Comparison of ENCODE assay signal across 8 cellular contexts in the genomic region with DNA sequence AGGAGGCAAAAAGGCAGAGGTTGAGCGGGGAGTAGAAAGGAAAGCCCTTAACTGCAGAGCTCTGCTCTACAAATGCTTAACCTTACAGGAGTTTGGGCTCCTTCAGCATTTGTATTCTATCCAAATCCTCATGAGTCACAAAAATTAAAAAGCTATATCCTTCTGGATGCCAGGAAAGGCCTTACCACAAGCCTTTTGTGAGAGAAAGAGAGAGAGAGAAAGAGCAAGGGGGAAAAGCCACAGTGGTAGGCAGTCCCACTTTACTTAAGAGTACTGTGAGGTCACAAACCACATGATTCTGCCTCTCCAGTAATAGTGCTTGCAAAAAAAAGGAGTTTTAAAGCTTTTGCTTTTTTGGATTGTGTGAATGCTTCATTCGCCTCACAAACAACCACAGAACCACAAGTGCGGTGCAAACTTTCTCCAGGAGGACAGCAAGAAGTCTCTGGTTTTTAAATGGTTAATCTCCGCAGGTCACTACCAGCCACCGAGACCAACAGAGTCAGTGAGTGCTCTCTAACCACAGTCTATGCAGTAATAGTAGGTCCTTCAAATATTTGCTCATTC. TPM values are rescaled to one million over a fixed set of nuclear protein-coding genes. Genes with fewer than 3 reads are reported as not detected.
DNase-seq lines count a peak whose midpoint lies in the region; ATAC-seq and TF ChIP-seq lines count a peak whose summit lies in the region.

A gene (plus strand): TSS at position 375 of the 567 bp plus-strand sequence. CDS start 397 bp downstream, outside the sequence.

- H3K27me3 ChIP-seq in SJCRH30, result no peaks in the 10 kb centered on the region
- H3K27me3 ChIP-seq in rectal smooth muscle tissue (ENCODE audit: control insufficient read depth, insufficient read depth, low read length), result no peaks in the 10 kb centered on the region
- no peaks in the 10 kb centered on the region for H3K27me3 ChIP-seq in gastrocnemius medialis

- intact Hi-C loops in gastrocnemius medialis (cut with DNase I; ENCODE audit: low total_unique reads), result no loop called here

- no peak for TF ChIP-seq CTCF in fibroblast of mammary gland (conservative IDR thresholded peaks at IDR 0.05; ENCODE audit: control insufficient read depth, insufficient read depth, low read depth, low read length)
- no peak for TF ChIP-seq CTCF in gastrocnemius medialis (IDR thresholded peaks at IDR 0.05 in 4 of 5, conservative IDR thresholded peaks at IDR 0.05 in 1 of 5)

- no peak within 1 kb of the TSS for H3K9ac ChIP-seq in rectal smooth muscle tissue (ENCODE audit: low read length)

- TF ChIP-seq POLR2A in gastrocnemius medialis (IDR thresholded peaks at IDR 0.05), result no peak

- H3K4me1 ChIP-seq in SJCRH30 (peaks cover 52% of the 10 kb centered on the region), rectal smooth muscle tissue (ENCODE audit: control insufficient read depth, insufficient read depth, low read length) (no peaks in the 10 kb centered on the region), gastrocnemius medialis (no peaks in the 10 kb centered on the region)

- H3K27ac ChIP-seq in SJCRH30 (peak within 1 kb of the TSS; percentile 89), rectal smooth muscle tissue (ENCODE audit: low read depth, low read length) (no peak within 1 kb of the TSS), gastrocnemius medialis (no peak within 1 kb of the TSS)

- H3K4me3 ChIP-seq in SJCRH30 (peak within 1 kb of the TSS; percentile 61), fibroblast of mammary gland (ENCODE audit: control insufficient read depth, low read depth, low read length) (peak within 1 kb of the TSS; percentile 46), rectal smooth muscle tissue (ENCODE audit: low read length) (peak within 1 kb of the TSS; percentile 21), gastrocnemius medialis (peak within 1 kb of the TSS in 1 of 4 donors; percentile 12)

- no peaks in the 10 kb centered on the region for H3K9me3 ChIP-seq in SJCRH30 (replicated peaks)
- no peaks in the 10 kb centered on the region for H3K9me3 ChIP-seq in gastrocnemius medialis

- no peak for ATAC-seq in HG03460 (IDR thresholded peaks at IDR 0.05; ENCODE audit: unreplicated experiment)
- ATAC-seq in gastrocnemius medialis, result no peak

- in situ Hi-C loops in gastrocnemius medialis (cut with MboI; ENCODE audit: low sequenced_read_pairs in 4 of 4), result no loop called here

- H3K36me3 ChIP-seq in SJCRH30 (peaks cover 39% of the 10 kb centered on the region), rectal smooth muscle tissue (ENCODE audit: control insufficient read depth, insufficient read depth, low read length) (no peaks in the 10 kb centered on the region), gastrocnemius medialis (no peaks in the 10 kb centered on the region)

- DNase-seq in GM03348 (ENCODE audit: low spot score) (peak; percentile 54), SJCRH30 (peak; percentile 66 to 84), fibroblast of mammary gland (ENCODE audit: low read depth) (peak; percentile 95), NCI-H510A treated with DMSO at 0.1 percent for 48 hours (lab: John Stamatoyannopoulos, UW) (no peak), gastrocnemius medialis (no peak), HUDEP-2 (lab: John Stamatoyannopoulos, UW; ENCODE audit: unreplicated experiment in 76 of 76) (no peak)

RNA-seq across cellular contexts. Expression of the gene that starts here (rescaled TPM):
- total RNA-seq in SJCRH30 (2014; rRNA removed; shearing (Covaris generic)), result 46.1 and 50.5 TPM in 2 replicates
- total RNA-seq in gastrocnemius medialis, result 1 to 10 TPM in 1 of 4 donors, under 1 TPM in 3; 0.78 to 2.0 (median 0.94) TPM

Comparison
In these comparisons a context has a peak if more than half of its experiments do, and no peak if none do; other contexts are left out.
1. RNA of the gene that starts here (total RNA-seq): 46.1 to 50.5 TPM in SJCRH30; 0.78 to 2.0 TPM in gastrocnemius medialis; every median in the first group is over 10 times any median in the second.
2. DNase-seq: peak in GM03348 (single experiment), SJCRH30 (2 of 2) and fibroblast of mammary gland (single experiment); none in NCI-H510A treated with DMSO at 0.1 percent for 48 hours (single experiment), gastrocnemius medialis (0 of 2) and HUDEP-2 (0 of 76).